ENCODE assay signal across 18 cellular contexts in genomic region chrX:134622813-134623185, GRCh38. TPM values are rescaled to one million over a fixed set of nuclear protein-coding genes. Genes with fewer than 3 reads are reported as not detected.
A peak's percentile ranks its signal among the peaks of the same experiment; 100 is the strongest.
DNase-seq lines count a peak whose midpoint lies in the region; ATAC-seq and TF ChIP-seq lines count a peak whose summit lies in the region.
"Had no signal": no experiment of that assay in that cellular context is flagged by ENCODE, and none has a peak within 500 bp of the region (broad histone marks: within the 10 kb centered on the region; RNA-seq: fewer than 3 reads in every experiment).

No MANE protein-coding gene starts in this region.

- DNase-seq in ELF-1 (ENCODE audit: low read depth, low spot score) (peak; percentile 75), PC-3 (peak; percentile 31), choroid plexus epithelial cell (ENCODE audit: low read depth) (peak; percentile 48), hepatic stellate cell (ENCODE audit: low spot score) (no peak), superior temporal gyrus (ENCODE audit: extremely low spot score) (no peak), NOMO-1 treated with dmso at 0.1 percent for 144 hours (lab: John Stamatoyannopoulos, UW; ENCODE audit: unreplicated experiment) (no peak), SHP77 (lab: John Stamatoyannopoulos, UW) (no peak)
- DNase-seq: DMS79 treated with DMSO at 0.1 percent for 48 hours, left ventricle myocardium inferior, NCI-H1092, retina, T-cell, testis had no signal

- peaks cover 56% of the 10 kb centered on the region for H3K4me1 ChIP-seq in PC-3 (ENCODE audit: insufficient read depth, low read length)

- intact Hi-C loops in PC-3 (cut with micrococcal nuclease) = loop anchor here (5.0 kb wide), 3 partner anchors 55 to 130 kb away; no protein-coding TSS in a partner anchor

- H3K9me3 Mint-ChIP-seq in nephron = peaks cover 2% of the 10 kb centered on the region
- H3K9me3 Mint-ChIP-seq: activated naive CD4-positive, alpha-beta T cell treated with anti-CD3 and anti-CD28 coated beads, Interleukin-2, amount 50 U/mL, for 24 hours; CD14-positive monocyte; natural killer cell treated with Interleukin-12 subunit alpha and Interleukin-12 subunit beta and Interleukin-15 and Interleukin-18, amount 100 ng/mL, for 72 hours; T-cell had no signal

- H3K4me3 ChIP-seq in PC-3 (ENCODE audit: low read length) (no peak overlapping the region), choroid plexus epithelial cell (ENCODE audit: low read depth, low read length) (no peak overlapping the region)
- H3K4me3 ChIP-seq: left ventricle myocardium inferior, testis had no signal

- no peaks in the 10 kb centered on the region for H3K27me3 Mint-ChIP-seq in nephron (ENCODE audit: low read depth)

- no peak overlapping the region for H3K4me3 Mint-ChIP-seq in nephron
- H3K4me3 Mint-ChIP-seq: activated naive CD4-positive, alpha-beta T cell treated with anti-CD3 and anti-CD28 coated beads, Interleukin-2, amount 50 U/mL, for 24 hours; T-cell had no signal

- no peaks in the 10 kb centered on the region for H4K20me1 ChIP-seq in PC-3 (ENCODE audit: low read length)

- peak overlapping the region; percentile 48 for H3K27ac ChIP-seq in PC-3 (ENCODE audit: low read length)
- H3K27ac ChIP-seq: left ventricle myocardium inferior, testis had no signal

- POLR2A ChIA-PET in PC-3 (lab: Charles Lee; ENCODE audit: unreplicated experiment) = no interaction called here

- no peaks in the 10 kb centered on the region for H3K79me2 ChIP-seq in PC-3 (ENCODE audit: low read length)

- peaks cover 5% of the 10 kb centered on the region for H3F3A ChIP-seq in PC-3 (ENCODE audit: low read length, unreplicated experiment)

- H3K4me2 ChIP-seq in PC-3 (ENCODE audit: low read length) = peak overlapping the region; percentile 64

- no peak for ATAC-seq in PC-3
- ATAC-seq: T-cell had no signal

- H3K9me2 ChIP-seq in PC-3 (replicated peaks; ENCODE audit: low read length) = 0 out of 2 replicates have a peak, but pooled peaks cover 3% of the 10 kb centered on the region

- no peak for TF ChIP-seq CTCF in PC-3 (conservative IDR thresholded peaks at IDR 0.05; ENCODE audit: low read depth, low read length)
- no peak for TF ChIP-seq CTCF in choroid plexus epithelial cell (conservative IDR thresholded peaks at IDR 0.05; ENCODE audit: low read depth, low read length)
- TF ChIP-seq CTCF in nephron (IDR thresholded peaks at IDR 0.05; ENCODE audit: unreplicated experiment in 3 of 3) = no peak

- H3K27me3 ChIP-seq in PC-3 (ENCODE audit: low read length) = no peaks in the 10 kb centered on the region
- H3K27me3 ChIP-seq: testis had no signal

- H3K9ac ChIP-seq in PC-3 (ENCODE audit: low read length) = no peak overlapping the region

- peak overlapping the region; percentile 91 to 94 (median 93) for H3K27ac Mint-ChIP-seq in nephron
- H3K27ac Mint-ChIP-seq: natural killer cell treated with Interleukin-12 subunit alpha and Interleukin-12 subunit beta and Interleukin-15 and Interleukin-18, amount 100 ng/mL, for 72 hours; T-cell had no signal

- H3K36me3 ChIP-seq in PC-3 (ENCODE audit: low read depth, low read length) = no peaks in the 10 kb centered on the region
- H3K36me3 ChIP-seq: left ventricle myocardium inferior had no signal

- no peak overlapping the region for H2AFZ ChIP-seq in PC-3 (ENCODE audit: low read length)

- no peaks in the 10 kb centered on the region for H3K36me3 Mint-ChIP-seq in nephron (ENCODE audit: low read depth)
- H3K36me3 Mint-ChIP-seq: activated naive CD4-positive, alpha-beta T cell treated with anti-CD3 and anti-CD28 coated beads, Interleukin-2, amount 50 U/mL, for 24 hours; CD14-positive monocyte; natural killer cell treated with Interleukin-12 subunit alpha and Interleukin-12 subunit beta and Interleukin-15 and Interleukin-18, amount 100 ng/mL, for 72 hours; T-cell had no signal

- BruUV-seq in PC-3 (replicated peaks; lab: Mats Ljungman, UMichigan) = no TSS peak

- peaks cover 65% of the 10 kb centered on the region for H3K4me1 Mint-ChIP-seq in nephron
- H3K4me1 Mint-ChIP-seq: activated naive CD4-positive, alpha-beta T cell treated with anti-CD3 and anti-CD28 coated beads, Interleukin-2, amount 50 U/mL, for 24 hours; T-cell had no signal

- CTCF ChIA-PET in PC-3 (lab: Charles Lee) = no interaction called here

- H3K9me3 ChIP-seq in PC-3 (ENCODE audit: low read length) = no peaks in the 10 kb centered on the region
- H3K9me3 ChIP-seq: left ventricle myocardium inferior, testis had no signal

RNA-seq across cellular contexts. Expression of gene PLAC1, which starts 35.5 kb away (rescaled TPM):
- total RNA-seq in PC-3 (2014; rRNA removed) = 1.8 and 2.6 TPM in 2 replicates
- total RNA-seq: epithelial cell of proximal tubule; left ventricle myocardium inferior; natural killer cell treated with Interleukin-12 subunit alpha and Interleukin-12 subunit beta and Interleukin-15 and Interleukin-18, amount 100 ng/mL, for 72 hours; T-cell had no signal

Comparison
In these comparisons a context has a peak if more than half of its experiments do, and no peak if none do; other contexts are left out.
1. DNase-seq: peak in ELF-1 (single experiment), PC-3 (single experiment) and choroid plexus epithelial cell (single experiment); none in hepatic stellate cell (single experiment), superior temporal gyrus (single experiment), NOMO-1 treated with dmso at 0.1 percent for 144 hours (single experiment) and SHP77 (0 of 2).